ENCODE assay signal across 8 cellular contexts in the genomic region with DNA sequence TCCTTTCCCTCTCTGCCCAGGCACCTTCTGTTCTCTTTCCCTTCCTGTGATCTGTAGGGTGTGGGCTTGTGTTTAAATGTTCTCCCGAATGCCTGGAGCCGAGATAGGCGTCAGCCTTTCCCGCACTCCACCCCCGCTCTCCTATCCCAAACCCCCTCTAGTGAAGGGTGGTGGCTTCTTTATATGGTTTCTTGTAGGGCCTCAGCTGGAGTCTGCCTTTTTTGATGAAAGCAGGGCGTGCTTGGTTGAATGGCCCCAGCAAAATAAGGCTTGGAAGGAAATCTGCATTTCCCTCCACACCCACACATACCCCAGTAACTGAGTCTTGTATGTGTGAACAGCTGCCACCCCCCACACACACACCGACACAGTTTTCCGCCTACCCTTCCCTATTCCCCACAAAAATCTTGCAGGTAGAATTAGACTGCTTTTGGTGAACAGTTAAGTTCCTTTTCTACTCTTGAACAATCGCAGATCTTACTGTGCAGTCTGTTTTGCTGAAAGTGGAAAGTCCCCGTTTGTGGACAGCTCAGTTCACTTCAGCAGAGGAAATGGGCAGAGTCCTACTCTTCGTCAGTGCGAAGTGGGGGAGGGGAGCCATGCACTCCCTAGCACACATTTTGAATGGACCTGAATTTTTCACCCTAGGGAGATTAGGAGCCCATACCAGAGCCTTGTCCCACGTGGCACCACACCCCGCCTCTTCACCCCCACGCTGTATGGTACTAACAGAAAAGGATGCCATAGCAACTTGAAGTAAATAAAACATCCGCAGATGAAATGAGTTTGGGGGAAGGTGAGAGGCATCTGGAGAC. TPM values are rescaled to one million over a fixed set of nuclear protein-coding genes. Genes with fewer than 3 reads are reported as not detected.
DNase-seq lines count a peak whose midpoint lies in the region; ATAC-seq and TF ChIP-seq lines count a peak whose summit lies in the region.

No MANE protein-coding gene starts in this region.

- no peaks in the 10 kb centered on the region for H3K9me3 Mint-ChIP-seq in neural progenitor cell

- peak overlapping the region; percentile 86 for H3K27ac ChIP-seq in PC-3 (ENCODE audit: low read length)
- peak overlapping the region; percentile 93 for H3K27ac ChIP-seq in neural progenitor cell
- peak overlapping the region; percentile 80 to 95 (median 93) for H3K27ac ChIP-seq in stomach

- H3K79me2 ChIP-seq in PC-3 (ENCODE audit: low read length) (peaks cover 76% of the 10 kb centered on the region), neural progenitor cell (ENCODE audit: low read depth) (peaks cover 62% of the 10 kb centered on the region)

- DNase-seq in EH (ENCODE audit: low read depth) (peak; percentile 83), PC-3 (peak; percentile 84), fibroblast of mammary gland (ENCODE audit: low read depth) (peak; percentile 70), neural progenitor cell (ENCODE audit: low spot score) (peak; percentile 68), stomach (peak; percentile 59)
- DNase-seq in activated T-cell treated with anti-CD3 and anti-CD28 coated beads, Interleukin-2, amount 50 U/mL, for 48 hours: peak; percentile 86 to 88

- no peaks in the 10 kb centered on the region for H3K9me2 ChIP-seq in PC-3 (replicated peaks; ENCODE audit: low read length)

- H3K4me3 Mint-ChIP-seq in neural progenitor cell: peak overlapping the region; percentile 93

- POLR2A ChIA-PET in PC-3 (lab: Charles Lee; ENCODE audit: unreplicated experiment): interaction anchor here (0.5 kb wide), 1 partner anchor 378 kb away, joined by 3 read pairs; no protein-coding TSS in a partner anchor

- peak overlapping the region; percentile 97 for H3K27ac Mint-ChIP-seq in neural progenitor cell

- peaks cover 25% of the 10 kb centered on the region for H3K36me3 Mint-ChIP-seq in neural progenitor cell

- H2AFZ ChIP-seq in PC-3 (ENCODE audit: low read length) (no peak overlapping the region), neural progenitor cell (replicated peaks) (no peak overlapping the region)

- intact Hi-C loops in PC-3 (cut with micrococcal nuclease): loop anchor here (2.0 to 10.0 kb wide), 2 partner anchors 120 to 186 kb away; partner anchors contain the start of gene RHOD
- intact Hi-C loops in stomach (cut with DNase I; ENCODE audit: low total_unique reads): no loop called here

- no peak for TF ChIP-seq POLR2A in stomach (IDR thresholded peaks at IDR 0.05)

- no peaks in the 10 kb centered on the region for H3K27me3 Mint-ChIP-seq in neural progenitor cell (ENCODE audit: insufficient read depth, low read depth)

- 0 to 2% (median 1%) methylated on average over 16 of the region's 16 CpGs for WGBS in stomach, 5 donors

- H3K4me1 ChIP-seq in PC-3 (ENCODE audit: insufficient read depth, low read length) (peaks cover 29% of the 10 kb centered on the region), neural progenitor cell (peaks cover 36% of the 10 kb centered on the region), stomach (peaks cover 32 to 61% (median 48%) of the 10 kb centered on the region in 4 donors)

- H3K27me3 ChIP-seq in PC-3 (ENCODE audit: low read length) (no peaks in the 10 kb centered on the region), neural progenitor cell (no peaks in the 10 kb centered on the region), stomach (no peaks in the 10 kb centered on the region)

- peaks cover 46% of the 10 kb centered on the region for H4K20me1 ChIP-seq in PC-3 (ENCODE audit: low read length)
- H4K20me1 ChIP-seq in neural progenitor cell (ENCODE audit: low read depth): peaks cover 79% of the 10 kb centered on the region

- H3F3A ChIP-seq in PC-3 (ENCODE audit: low read length, unreplicated experiment) (peaks cover 12% of the 10 kb centered on the region), neural progenitor cell (ENCODE audit: low read depth) (peaks cover 66% of the 10 kb centered on the region)

- peaks cover 44% of the 10 kb centered on the region for H3K4me1 Mint-ChIP-seq in neural progenitor cell

- H3K4me3 ChIP-seq in PC-3 (ENCODE audit: low read length): peak overlapping the region; percentile 89
- peak overlapping the region; percentile 94 for H3K4me3 ChIP-seq in fibroblast of mammary gland (ENCODE audit: control insufficient read depth, low read depth, low read length)
- peak overlapping the region; percentile 75 for H3K4me3 ChIP-seq in neural progenitor cell
- H3K4me3 ChIP-seq in stomach: peak overlapping the region; percentile 53 to 60 (median 56)

- BruUV-seq in PC-3 (replicated peaks; lab: Mats Ljungman, UMichigan): TSS peak; percentile 78

- H3K4me2 ChIP-seq in PC-3 (ENCODE audit: low read length) (peak overlapping the region; percentile 94), neural progenitor cell (peak overlapping the region; percentile 89)

- TF ChIP-seq CTCF in PC-3 (conservative IDR thresholded peaks at IDR 0.05; ENCODE audit: low read depth, low read length) (no peak), fibroblast of mammary gland (conservative IDR thresholded peaks at IDR 0.05; ENCODE audit: control insufficient read depth, insufficient read depth, low read depth, low read length) (no peak), neural progenitor cell (IDR thresholded peaks at IDR 0.05) (no peak), stomach (IDR thresholded peaks at IDR 0.05) (no peak)

- peak overlapping the region; percentile 98 for H3K9ac ChIP-seq in PC-3 (ENCODE audit: low read length)
- H3K9ac ChIP-seq in neural progenitor cell: peak overlapping the region; percentile 77

- CTCF ChIA-PET in PC-3 (lab: Charles Lee): interaction anchor here (1.2 kb wide), 1 partner anchor 122 kb away, joined by 4 read pairs; the partner anchor contains the start of gene KDM2A

- H3K9me3 ChIP-seq in PC-3 (ENCODE audit: low read length) (no peaks in the 10 kb centered on the region), neural progenitor cell (ENCODE audit: low read depth) (no peaks in the 10 kb centered on the region), stomach (no peaks in the 10 kb centered on the region)

- TF ChIP-seq EP300 in stomach (IDR thresholded peaks at IDR 0.05): no peak

- ATAC-seq in HG03135 (IDR thresholded peaks at IDR 0.05; ENCODE audit: unreplicated experiment) (peak; percentile 41), PC-3 (peak; percentile 16), HG03469 (IDR thresholded peaks at IDR 0.05; ENCODE audit: unreplicated experiment) (no peak)

- peaks cover 37% of the 10 kb centered on the region for H3K36me3 ChIP-seq in PC-3 (ENCODE audit: low read depth, low read length)
- peaks cover 15% of the 10 kb centered on the region for H3K36me3 ChIP-seq in neural progenitor cell
- H3K36me3 ChIP-seq in stomach: peaks cover 27 to 32% (median 31%) of the 10 kb centered on the region in 4 donors

RNA-seq across cellular contexts. Expression of gene GRK2, which starts 25.5 kb away (rescaled TPM):
- total RNA-seq in PC-3 (2014; rRNA removed): 103 TPM in 2 replicates
- 30.0 and 54.4 TPM in 2 replicates for total RNA-seq in neural progenitor cell (ENCODE audit: low replicate concordance)
- 100 to 1,000 TPM in 4 of 5 donors, 10 to 100 TPM in 1; 53.8 to 266 (median 131) TPM for total RNA-seq in stomach
- 10 to 100 TPM; 44.0 to 59.4 (median 46.5) TPM for polyA plus RNA-seq in stomach

RNA-seq across cellular contexts. Expression of gene ANKRD13D, which starts 48.3 kb away (rescaled TPM):
- total RNA-seq in PC-3 (2014; rRNA removed): 58.9 and 63.9 TPM in 2 replicates
- total RNA-seq in neural progenitor cell (ENCODE audit: low replicate concordance): 21.0 and 29.2 TPM in 2 replicates
- total RNA-seq in stomach: 10 to 100 TPM; 24.6 to 96.4 (median 42.6) TPM
- 10 to 100 TPM; 18.5 to 61.3 (median 30.9) TPM for polyA plus RNA-seq in stomach
